In genomic region chr5:179821298-179822058, GRCh38 we compare ENCODE assay signal across 8 cellular contexts. TPM values are rescaled to one million over a fixed set of nuclear protein-coding genes. Genes with fewer than 3 reads are reported as not detected.
DNase-seq lines count a peak whose midpoint lies in the region; ATAC-seq and TF ChIP-seq lines count a peak whose summit lies in the region.

No MANE protein-coding gene starts in this region.

- H3K36me3 ChIP-seq in KOPT-K1 (ENCODE audit: insufficient read depth, low read length) (peaks cover 38% of the 10 kb centered on the region), SJCRH30 (peaks cover 26% of the 10 kb centered on the region), gastroesophageal sphincter (peaks cover 0 to 42% of the 10 kb centered on the region in 2 donors), neutrophil (peaks cover 39% of the 10 kb centered on the region)

- CTCF ChIA-PET in activated naive CD4-positive, alpha-beta T cell treated with anti-CD3 and anti-CD28 coated beads for 36 hours (lab: Charles Lee) = interaction anchor here (0.7 to 1.5 kb wide), 4 partner anchors 15 to 73 kb away, joined by 3 to 4 read pairs (median 3); no protein-coding TSS in a partner anchor

- peak overlapping the region; percentile 80 for H3K27ac ChIP-seq in KOPT-K1 (ENCODE audit: low read depth, low read length, poor library complexity, severe bottlenecking)
- H3K27ac ChIP-seq in SJCRH30 = peak overlapping the region; percentile 96
- H3K27ac ChIP-seq in gastroesophageal sphincter = peak overlapping the region; percentile 97 to 100 (median 99)
- H3K27ac ChIP-seq in neutrophil = peak overlapping the region; percentile 100
- H3K27ac ChIP-seq in substantia nigra (ENCODE audit: low read depth, low read length, poor library complexity, severe bottlenecking) = peak overlapping the region; percentile 100

- H3K27me3 Mint-ChIP-seq in activated naive CD4-positive, alpha-beta T cell treated with anti-CD3 and anti-CD28 coated beads for 36 hours (ENCODE audit: low read depth) = peaks cover 4% of the 10 kb centered on the region

- DNase-seq in Daoy (ENCODE audit: low read depth) (peak; percentile 96), SJCRH30 (peak; percentile 93 to 94), substantia nigra (lab: John Stamatoyannopoulos, UW) (peak; percentile 31 to 95 (median 85))
- DNase-seq in activated naive CD4-positive, alpha-beta T cell treated with anti-CD3 and anti-CD28 coated beads for 36 hours = peak; percentile 92

- H3K4me3 ChIP-seq in SJCRH30 (peak overlapping the region; percentile 95), gastroesophageal sphincter (peak overlapping the region; percentile 74 to 81), neutrophil (ENCODE audit: low read depth in 1 of 2, low read length in 1 of 2) (peak overlapping the region; percentile 93 to 97)

- no peaks in the 10 kb centered on the region for H3K27me3 ChIP-seq in SJCRH30
- no peaks in the 10 kb centered on the region for H3K27me3 ChIP-seq in gastroesophageal sphincter
- peaks cover 12% of the 10 kb centered on the region for H3K27me3 ChIP-seq in neutrophil

- H3K4me3 Mint-ChIP-seq in activated naive CD4-positive, alpha-beta T cell treated with anti-CD3 and anti-CD28 coated beads for 36 hours = peak overlapping the region; percentile 88

- H3K4me1 ChIP-seq in SJCRH30 (peaks cover 25% of the 10 kb centered on the region), gastroesophageal sphincter (peaks cover 5 to 86% (median 54%) of the 10 kb centered on the region in 3 donors), neutrophil (ENCODE audit: control insufficient read depth in 1 of 2, insufficient read depth in 1 of 2, low read depth in 1 of 2, low read length in 1 of 2) (peaks cover 48 to 56% of the 10 kb centered on the region in 2 experiments)

- peak overlapping the region; percentile 92 for H3K27ac Mint-ChIP-seq in activated naive CD4-positive, alpha-beta T cell treated with anti-CD3 and anti-CD28 coated beads for 36 hours

- TF ChIP-seq CTCF in gastroesophageal sphincter (IDR thresholded peaks at IDR 0.05) (peak in 2 of 4 experiments; percentile 9 to 35), neutrophil (IDR thresholded peaks at IDR 0.05) (peak; percentile 54)

- 0% methylated on average over 4 of the region's 54 CpGs; no CpG with 5 or more reads in 1 of the 2 donors for WGBS in gastroesophageal sphincter (ENCODE audit: low coverage in 1 of 2), 2 donors

- intact Hi-C loops in activated naive CD4-positive, alpha-beta T cell treated with anti-CD3 and anti-CD28 coated beads for 36 hours (cut with micrococcal nuclease) = loop anchor here (1.0 to 2.0 kb wide), 5 partner anchors 14 to 271 kb away; partner anchors contain the start of genes MAML1, MRNIP and RUFY1

- no peaks in the 10 kb centered on the region for H3K9me3 ChIP-seq in KOPT-K1 (ENCODE audit: insufficient read depth, low read length, poor library complexity, severe bottlenecking)
- no peaks in the 10 kb centered on the region for H3K9me3 ChIP-seq in SJCRH30 (replicated peaks)
- H3K9me3 ChIP-seq in gastroesophageal sphincter = no peaks in the 10 kb centered on the region
- H3K9me3 ChIP-seq in neutrophil = no peaks in the 10 kb centered on the region

- no peak for TF ChIP-seq EP300 in gastroesophageal sphincter (IDR thresholded peaks at IDR 0.05)

- ATAC-seq in GM21737 (IDR thresholded peaks at IDR 0.05; ENCODE audit: unreplicated experiment) = peak; percentile 41
- ATAC-seq in gastroesophageal sphincter = peak; percentile 85

- H3K4me1 Mint-ChIP-seq in activated naive CD4-positive, alpha-beta T cell treated with anti-CD3 and anti-CD28 coated beads for 36 hours (ENCODE audit: low read depth) = peaks cover 47% of the 10 kb centered on the region

- TF ChIP-seq POLR2A in gastroesophageal sphincter (IDR thresholded peaks at IDR 0.05) = peak; percentile 81 to 82

- H3K36me3 Mint-ChIP-seq in activated naive CD4-positive, alpha-beta T cell treated with anti-CD3 and anti-CD28 coated beads for 36 hours (ENCODE audit: low read depth) = peaks cover 19% of the 10 kb centered on the region

- no peaks in the 10 kb centered on the region for H3K9me3 Mint-ChIP-seq in activated naive CD4-positive, alpha-beta T cell treated with anti-CD3 and anti-CD28 coated beads for 36 hours

RNA-seq across cellular contexts. Expression of gene SQSTM1, which starts 0.8 kb away (rescaled TPM):
- total RNA-seq in Daoy (2014; rRNA removed; shearing (Covaris generic)) = 311 and 335 TPM in 2 replicates
- total RNA-seq in SJCRH30 (2014; rRNA removed; shearing (Covaris generic)) = 64.9 and 65.8 TPM in 2 replicates
- total RNA-seq in activated naive CD4-positive, alpha-beta T cell treated with anti-CD3 and anti-CD28 coated beads for 36 hours = 100 to 1,000 TPM; 109 to 114 TPM
- total RNA-seq in gastroesophageal sphincter = 100 to 1,000 TPM; 305 to 485 (median 408) TPM

RNA-seq across cellular contexts. Expression of gene MGAT4B, which starts 14.8 kb away (rescaled TPM):
- 52.9 and 62.7 TPM in 2 replicates for total RNA-seq in Daoy (2014; rRNA removed; shearing (Covaris generic))
- 55.5 and 60.5 TPM in 2 replicates for total RNA-seq in SJCRH30 (2014; rRNA removed; shearing (Covaris generic))
- total RNA-seq in activated naive CD4-positive, alpha-beta T cell treated with anti-CD3 and anti-CD28 coated beads for 36 hours = 10 to 100 TPM; 57.7 to 59.9 TPM
- total RNA-seq in gastroesophageal sphincter = 10 to 100 TPM; 42.5 to 58.5 (median 47.2) TPM

RNA-seq across cellular contexts. Expression of gene LTC4S, which starts 27.7 kb away (rescaled TPM):
- not detected in 2 replicates for total RNA-seq in Daoy (2014; rRNA removed; shearing (Covaris generic))
- not detected in 2 replicates for total RNA-seq in SJCRH30 (2014; rRNA removed; shearing (Covaris generic))
- under 1 TPM in 1 of 2 experiments, not detected in 1; 0.79 TPM for total RNA-seq in activated naive CD4-positive, alpha-beta T cell treated with anti-CD3 and anti-CD28 coated beads for 36 hours
- 1 to 10 TPM in 3 of 4 donors, not detected in 1; 7.5 to 8.8 (median 8.2) TPM for total RNA-seq in gastroesophageal sphincter

RNA-seq across cellular contexts. Expression of gene MRNIP, which starts 37.1 kb away (rescaled TPM):
- total RNA-seq in Daoy (2014; rRNA removed; shearing (Covaris generic)) = 9.2 and 11.1 TPM in 2 replicates
- total RNA-seq in SJCRH30 (2014; rRNA removed; shearing (Covaris generic)) = 10.3 and 15.3 TPM in 2 replicates
- 10 to 100 TPM; 16.2 to 16.3 TPM for total RNA-seq in activated naive CD4-positive, alpha-beta T cell treated with anti-CD3 and anti-CD28 coated beads for 36 hours
- 10 to 100 TPM; 17.9 to 50.6 (median 34.3) TPM for total RNA-seq in gastroesophageal sphincter

Comparison
In these comparisons a context has a peak if more than half of its experiments do, and no peak if none do; other contexts are left out.
1. Peak in every context shown above with its lines: DNase-seq, ATAC-seq, H3K4me3 ChIP-seq and H3K27ac ChIP-seq.